Comparison of ENCODE assay signal across 7 cellular contexts in the genomic region with DNA sequence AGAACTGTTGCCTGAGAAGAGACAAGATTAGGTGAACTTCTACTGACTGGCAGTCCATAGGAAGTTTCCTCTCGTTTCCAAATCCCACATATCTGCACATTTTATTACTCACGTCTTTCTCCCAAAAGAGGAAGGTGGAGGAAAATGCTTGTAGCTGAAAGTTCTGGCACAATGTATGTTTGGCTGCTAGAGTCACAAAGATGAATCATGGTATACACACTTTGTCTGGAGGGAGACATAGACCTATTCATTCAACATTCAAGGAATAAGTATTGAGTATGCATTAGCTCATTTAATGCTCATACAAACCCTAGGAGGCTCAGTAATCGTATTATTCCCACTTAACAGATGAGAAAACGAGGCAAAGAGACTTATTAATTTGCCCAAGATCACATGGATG.
"Had no signal": no experiment of that assay in that cellular context is flagged by ENCODE, and none has a peak within 500 bp of the region (broad histone marks: within the 10 kb centered on the region; RNA-seq: fewer than 3 reads in every experiment).

No MANE protein-coding gene starts in this region.

- ATAC-seq: GM23338, HepG2, K562 had no signal

- H3K4me3 ChIP-seq: GM23338, K562 had no signal

- DNase-seq: H9, HCEC 1CT, KG1 had no signal

- H3K27ac ChIP-seq: HL-60 had no signal

- H3K4me2 ChIP-seq: GM23338 had no signal

- H2AFZ ChIP-seq: GM23338 had no signal
